9 cellular contexts compared by ENCODE assay signal in the genomic region with DNA sequence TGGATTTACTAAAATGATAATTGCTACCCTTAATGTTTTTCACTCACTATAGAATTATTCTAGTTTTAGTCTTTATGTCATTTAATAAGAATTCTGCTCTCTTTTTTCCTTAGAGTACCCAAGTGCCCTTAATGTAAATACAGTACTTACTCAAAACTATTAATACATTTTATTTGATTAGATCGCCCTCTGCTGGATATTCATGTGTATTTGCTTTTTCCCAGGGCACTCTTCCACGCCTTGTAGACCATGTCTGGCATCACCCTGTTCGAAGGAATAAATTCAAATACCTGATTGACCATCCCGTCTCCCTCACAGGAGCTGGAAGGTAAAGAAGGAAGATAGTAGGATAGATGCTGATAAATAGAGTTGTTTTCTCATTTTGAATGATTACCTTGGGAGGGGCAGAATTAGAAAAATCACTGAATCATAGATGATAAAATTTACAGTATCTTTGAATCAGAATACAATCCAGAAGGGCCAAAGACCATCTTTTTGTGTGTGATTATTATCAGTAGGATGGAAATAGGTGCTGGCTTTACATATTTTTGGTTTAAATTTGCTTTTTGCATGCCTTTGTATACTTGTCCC. TPM values are rescaled to one million over a fixed set of nuclear protein-coding genes. Genes with fewer than 3 reads are reported as not detected.
DNase-seq lines count a peak whose midpoint lies in the region; ATAC-seq and TF ChIP-seq lines count a peak whose summit lies in the region.
"Had no signal": no experiment of that assay in that cellular context is flagged by ENCODE, and none has a peak within 500 bp of the region (broad histone marks: within the 10 kb centered on the region; RNA-seq: fewer than 3 reads in every experiment).

No MANE protein-coding gene starts in this region.

- H2AFZ ChIP-seq in IMR-90 (replicated peaks; ENCODE audit: low read length, poor library complexity), result no peak overlapping the region

- WGBS in IMR-90 (ENCODE audit: extremely low coverage in 2 of 2, insufficient read length in 1 of 2), 2 experiments, result no CpG with 5 or more reads among the region's 4 CpGs

- H3K56ac ChIP-seq in IMR-90 (ENCODE audit: extremely low read depth, insufficient read depth, low read length), result no peak overlapping the region

- H4K20me1 ChIP-seq in IMR-90 (ENCODE audit: insufficient read depth, low read length), result no peaks in the 10 kb centered on the region

- TF ChIP-seq POLR2A in IMR-90 (IDR thresholded peaks at IDR 0.05; ENCODE audit: low read depth, low read length), result no peak

- TF ChIP-seq CTCF in IMR-90 (conservative IDR thresholded peaks at IDR 0.05; ENCODE audit: low read depth, low read length) (peak; percentile 75), glutamatergic neuron (IDR thresholded peaks at IDR 0.05; ENCODE audit: partially characterized antibody, unreplicated experiment) (peak; percentile 80)

- H3K9me1 ChIP-seq in IMR-90 (ENCODE audit: insufficient read depth, low read length), result no peaks in the 10 kb centered on the region

- POLR2A ChIA-PET in IMR-90 (lab: Charles Lee; ENCODE audit: unreplicated experiment), result no interaction called here

- no peak overlapping the region for H2BK120ac ChIP-seq in IMR-90 (ENCODE audit: low read depth, low read length)

- H3K4me1 Mint-ChIP-seq in glutamatergic neuron (ENCODE audit: low read depth, unreplicated experiment), result peaks cover 3% of the 10 kb centered on the region

- no peak overlapping the region for H2AK9ac ChIP-seq in IMR-90 (replicated peaks; ENCODE audit: low read depth, low read length, poor library complexity)

- no peak overlapping the region for H4K5ac ChIP-seq in IMR-90 (ENCODE audit: low read depth, low read length)

- no peak overlapping the region for H3K4me2 ChIP-seq in IMR-90 (ENCODE audit: low read depth, low read length)

- no peak overlapping the region for H3K27ac Mint-ChIP-seq in glutamatergic neuron (ENCODE audit: unreplicated experiment)

- no peak overlapping the region for H3K4me3 Mint-ChIP-seq in glutamatergic neuron (ENCODE audit: unreplicated experiment)

- H3K36me3 Mint-ChIP-seq in glutamatergic neuron (ENCODE audit: unreplicated experiment), result no peaks in the 10 kb centered on the region

- no peak overlapping the region for H2BK5ac ChIP-seq in IMR-90 (ENCODE audit: low read depth, low read length, poor library complexity, severe bottlenecking)

- H3K27me3 Mint-ChIP-seq in glutamatergic neuron (ENCODE audit: unreplicated experiment), result no peaks in the 10 kb centered on the region

- H2AK5ac ChIP-seq in IMR-90 (ENCODE audit: low read depth, low read length), result no peak overlapping the region

- intact Hi-C loops in IMR-90 (cut with micrococcal nuclease), result loop anchor here (1.0 to 5.0 kb wide), 6 partner anchors 119 to 1073 kb away; no protein-coding TSS in a partner anchor

- peak; percentile 48 for ATAC-seq in IMR-90 (ENCODE audit: low read depth)
- no peak for ATAC-seq in HG02588 (IDR thresholded peaks at IDR 0.05; ENCODE audit: unreplicated experiment)

- H3K36me3 ChIP-seq in IMR-90 (ENCODE audit: control insufficient read depth, insufficient read depth, low read length), result no peaks in the 10 kb centered on the region

- no peak overlapping the region for H4K91ac ChIP-seq in IMR-90 (ENCODE audit: insufficient read depth, low read depth, low read length)

- no peak overlapping the region for H3K14ac ChIP-seq in IMR-90 (replicated peaks; ENCODE audit: low read depth, low read length)

- no peak overlapping the region for H3K4me3 ChIP-seq in IMR-90 (ENCODE audit: insufficient read depth, low read depth, low read length)

- CTCF ChIA-PET in IMR-90 (lab: Yijun Ruan, JAX), result interaction anchor here (1.1 to 1.6 kb wide), 2 partner anchors 118 to 122 kb away, joined by 5 to 6 read pairs; no protein-coding TSS in a partner anchor

- no TSS peak for BruUV-seq in IMR-90 (replicated peaks; lab: Mats Ljungman, UMichigan)

- in situ Hi-C loops in IMR-90 (cut with MboI; ENCODE audit: low sequenced_read_pairs), result loop anchor here (5.0 to 10.0 kb wide), 3 partner anchors 118 to 835 kb away; no protein-coding TSS in a partner anchor

- no peak overlapping the region for H3K27ac ChIP-seq in IMR-90 (ENCODE audit: insufficient read depth, low read length)

- no peak overlapping the region for H4K8ac ChIP-seq in IMR-90 (ENCODE audit: low read depth in 2 of 2, low read length in 2 of 2)

- no peaks in the 10 kb centered on the region for H3K9me3 ChIP-seq in IMR-90 (ENCODE audit: control insufficient read depth, insufficient read depth, low read length)

- H3K18ac ChIP-seq in IMR-90 (ENCODE audit: low read depth, low read length), result no peak overlapping the region

- TF ChIP-seq RAD21 in IMR-90 (IDR thresholded peaks at IDR 0.05; ENCODE audit: low read length), result peak; percentile 77

- H3K27me3 ChIP-seq in IMR-90 (ENCODE audit: control insufficient read depth, insufficient read depth, low read length), result peaks cover 2% of the 10 kb centered on the region

- dilution Hi-C loops in IMR-90 (cut with HindIII; ENCODE audit: low sequenced_read_pairs, unreplicated experiment), result no loop called here

- H3K4ac ChIP-seq in IMR-90 (ENCODE audit: low read depth, low read length), result no peak overlapping the region

- H2BK15ac ChIP-seq in IMR-90 (ENCODE audit: low read depth, low read length), result no peak overlapping the region

- no peaks in the 10 kb centered on the region for H3K79me1 ChIP-seq in IMR-90 (ENCODE audit: low read depth in 1 of 2, low read length in 2 of 2)

- no peak overlapping the region for H3K23ac ChIP-seq in IMR-90 (ENCODE audit: low read depth, low read length)

- no peak overlapping the region for H2BK20ac ChIP-seq in IMR-90 (ENCODE audit: low read depth, low read length)

- H3K4me1 ChIP-seq in IMR-90 (ENCODE audit: control insufficient read depth, insufficient read depth, low read length), result no peaks in the 10 kb centered on the region

- peaks cover 2% of the 10 kb centered on the region for H3K9me3 Mint-ChIP-seq in glutamatergic neuron (ENCODE audit: unreplicated experiment)

- H3K9ac ChIP-seq in IMR-90 (ENCODE audit: low read depth, low read length), result no peak overlapping the region

- DNase-seq in 8988T, result peak; percentile 23
- DNase-seq in GDM1 (lab: John Stamatoyannopoulos, UW), result peak; percentile 29
- DNase-seq in IMR-90, result peak; percentile 77
- peak; percentile 86 for DNase-seq in NCI-H82 treated with DMSO at 0.1 percent for 48 hours (lab: John Stamatoyannopoulos, UW; ENCODE audit: unreplicated experiment)
- peak; percentile 11 for DNase-seq in activated gamma-delta T cell treated with anti-CD3 and anti-CD28 coated beads, Interleukin-2, amount 50 U/mL, for 16 hours (ENCODE audit: low read depth)
- no peak for DNase-seq in glutamatergic neuron
- DNase-seq in putamen (ENCODE audit: low spot score), result peak; percentile 45

TF ChIP-seq in IMR-90, 13 proteins besides CTCF, POLR2A, EP300 and RAD21:
- TF ChIP-seq, protein P1, sequence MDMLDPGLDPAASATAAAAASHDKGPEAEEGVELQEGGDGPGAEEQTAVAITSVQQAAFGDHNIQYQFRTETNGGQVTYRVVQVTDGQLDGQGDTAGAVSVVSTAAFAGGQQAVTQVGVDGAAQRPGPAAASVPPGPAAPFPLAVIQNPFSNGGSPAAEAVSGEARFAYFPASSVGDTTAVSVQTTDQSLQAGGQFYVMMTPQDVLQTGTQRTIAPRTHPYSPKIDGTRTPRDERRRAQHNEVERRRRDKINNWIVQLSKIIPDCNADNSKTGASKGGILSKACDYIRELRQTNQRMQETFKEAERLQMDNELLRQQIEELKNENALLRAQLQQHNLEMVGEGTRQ (IDR thresholded peaks at IDR 0.05; ENCODE audit: low read depth, low read length), result no peak
- TF ChIP-seq SMC3 (IDR thresholded peaks at IDR 0.05; ENCODE audit: low read depth, low read length), result peak; percentile 83
- TF ChIP-seq RCOR1 (IDR thresholded peaks at IDR 0.05; ENCODE audit: insufficient replicate concordance, low read length), result no peak
- no peak for TF ChIP-seq CHD1 (IDR thresholded peaks at IDR 0.05; ENCODE audit: low read depth, low read length)

RNA-seq across cellular contexts. Expression of gene AXDND1, which starts 4.1 kb away (rescaled TPM):
- total RNA-seq in IMR-90 (2012; rRNA removed) (under 0.01 TPM in 1 of 2 replicates, not detected in the other), glutamatergic neuron (ENCODE audit: unreplicated experiment) (not detected)
- not detected in 2 replicates for polyA plus RNA-seq in IMR-90 (2012; rRNA removed)
- not detected in 2 replicates for polyA plus RNA-seq in IMR-90 (2012; cell fraction: cytosol; rRNA removed)
- polyA plus RNA-seq in IMR-90 (2012; cell fraction: nucleus; rRNA removed; ENCODE audit: low replicate concordance), result 0.08 TPM in 1 of 2 replicates, not detected in the other
- polyA plus RNA-seq: esophagus had no signal
